8 cellular contexts compared by ENCODE assay signal in the genomic region with DNA sequence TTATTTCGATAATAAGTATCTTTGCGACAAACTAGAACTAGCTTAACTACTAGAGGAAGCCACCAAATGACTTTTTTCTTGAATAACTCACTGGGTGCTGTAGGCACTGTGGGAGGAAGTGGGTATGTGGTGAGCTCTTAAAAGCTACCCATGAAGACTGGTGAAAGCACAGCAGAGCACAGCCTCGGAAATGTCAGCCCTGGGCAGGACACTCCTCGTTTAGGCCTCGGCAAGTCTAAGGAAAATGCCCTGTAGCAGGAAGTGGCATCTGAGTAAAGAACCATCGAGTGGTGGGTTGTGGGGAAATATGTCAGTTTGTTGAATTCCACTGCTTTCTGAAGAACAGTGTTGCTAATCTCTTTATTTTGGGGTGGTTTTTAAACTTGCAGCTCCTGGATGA. TPM values are rescaled to one million over a fixed set of nuclear protein-coding genes. Genes with fewer than 3 reads are reported as not detected.
DNase-seq lines count a peak whose midpoint lies in the region; ATAC-seq, FAIRE-seq and TF ChIP-seq lines count a peak whose summit lies in the region.

No MANE protein-coding gene starts in this region.

- no peaks in the 10 kb centered on the region for H3K9me3 ChIP-seq in aorta (ENCODE audit: control insufficient read depth, low read length)

- H3K27me3 ChIP-seq in aorta (ENCODE audit: control insufficient read depth in 1 of 2, insufficient read depth in 2 of 2, low read length in 1 of 2), result no peaks in the 10 kb centered on the region

- 81 to 82% methylated on average over 6 of the region's 6 CpGs for WGBS in aorta, 2 donors

- peak; percentile 85 to 91 for DNase-seq in Kasumi-1 (lab: John Stamatoyannopoulos, UW)
- DNase-seq in activated CD8-positive, alpha-beta memory T cell treated with anti-CD3 and anti-CD28 coated beads for 48 hours (ENCODE audit: low read depth in 2 of 3, low spot score in 2 of 3), result peak in 2 of 3 experiments; percentile 41 to 51
- no peak for DNase-seq in Right ventricle myocardium superior
- DNase-seq in stimulated activated CD4-positive, alpha-beta T cell treated with anti-CD3 and anti-CD28 coated beads, Interleukin-2, amount 100 ng/mL, for 4 hours (ENCODE audit: low read depth), result peak; percentile 66
- DNase-seq in amygdala (lab: John Stamatoyannopoulos, UW), result no peak
- no peak for DNase-seq in H54 (ENCODE audit: insufficient read length, low spot score)
- DNase-seq in aorta, result no peak

- intact Hi-C loops in Right ventricle myocardium superior (cut with DNase I), result no loop called here
- intact Hi-C loops in aorta (cut with DNase I), result no loop called here

- no peak for TF ChIP-seq POLR2A in H54 (IDR thresholded peaks at IDR 0.05; ENCODE audit: low read depth, low read length)

- H3K36me3 ChIP-seq in aorta (ENCODE audit: control insufficient read depth in 1 of 2, insufficient read depth in 2 of 2, low read length in 1 of 2), result peaks cover 2 to 10% of the 10 kb centered on the region in 2 donors

- no peak overlapping the region for H3K4me3 ChIP-seq in aorta (ENCODE audit: low read length in 2 of 2)

- no peak overlapping the region for H3K27ac ChIP-seq in aorta (ENCODE audit: low read depth in 1 of 2, low read length in 2 of 2)

- no peak for FAIRE-seq in H54 (lab: Jason Lieb, UNC)

- H3K4me1 ChIP-seq in aorta (ENCODE audit: control insufficient read depth in 1 of 2, insufficient read depth in 2 of 2, low read length in 2 of 2), result no peaks in the 10 kb centered on the region

- ATAC-seq in GM19438 (IDR thresholded peaks at IDR 0.05; ENCODE audit: low read depth, unreplicated experiment) (peak; percentile 49), Right ventricle myocardium superior (ENCODE audit: poor library complexity) (peak; percentile 66), aorta (ENCODE audit: low FRiP score) (no peak)

RNA-seq across cellular contexts. Expression of gene NCS1, which starts 44.0 kb away (rescaled TPM):
- total RNA-seq in Right ventricle myocardium superior, result 5.0 TPM
- total RNA-seq in aorta, result 100 to 1,000 TPM in 1 of 2 donors, 10 to 100 TPM in 1; 72.1 to 171 TPM
- polyA plus RNA-seq in aorta, result 10 to 100 TPM; 21.3 to 22.8 TPM

Comparison
In these comparisons a context has a peak if more than half of its experiments do, and no peak if none do; other contexts are left out.
1. DNase-seq: peak in Kasumi-1 (2 of 2), activated CD8-positive, alpha-beta memory T cell treated with anti-CD3 and anti-CD28 coated beads for 48 hours (2 of 3) and stimulated activated CD4-positive, alpha-beta T cell treated with anti-CD3 and anti-CD28 coated beads, Interleukin-2, amount 100 ng/mL, for 4 hours (single experiment); none in Right ventricle myocardium superior (single experiment), amygdala (0 of 56), H54 (single experiment) and aorta (0 of 2).
2. RNA of gene NCS1, which starts 44.0 kb away (total RNA-seq): 72.1 to 171 TPM in aorta; 5.0 TPM in Right ventricle myocardium superior (single experiment); every median in the first group is over 10 times any median in the second.